ENCODE assay signal across 7 cellular contexts in genomic region chr2:169823996-169824372, GRCh38. TPM values are rescaled to one million over a fixed set of nuclear protein-coding genes. Genes with fewer than 3 reads are reported as not detected.
DNase-seq lines count a peak whose midpoint lies in the region; TF ChIP-seq lines count a peak whose summit lies in the region.

No MANE protein-coding gene starts in this region.

- peak overlapping the region in 6 of 8 donors; percentile 51 to 88 (median 82) for H3K27ac ChIP-seq in spleen

- H3K27me3 Mint-ChIP-seq in T-helper 2 cell treated with Interferon-gamma antibody and Interleukin-4, amounts not matched to agents 5 μg/mL and 100 μg/mL, for 36 hours (ENCODE audit: low read depth): no peaks in the 10 kb centered on the region
- H3K27me3 Mint-ChIP-seq in glutamatergic neuron (ENCODE audit: unreplicated experiment): peaks cover 9% of the 10 kb centered on the region

- peaks cover 30 to 68% (median 46%) of the 10 kb centered on the region in 6 donors for H3K4me1 ChIP-seq in spleen

- peaks cover 39% of the 10 kb centered on the region for H3K36me3 Mint-ChIP-seq in T-helper 2 cell treated with Interferon-gamma antibody and Interleukin-4, amounts not matched to agents 5 μg/mL and 100 μg/mL, for 36 hours (ENCODE audit: low read depth)
- no peaks in the 10 kb centered on the region for H3K36me3 Mint-ChIP-seq in glutamatergic neuron (ENCODE audit: unreplicated experiment)

- no peaks in the 10 kb centered on the region for H3K9me3 Mint-ChIP-seq in T-helper 2 cell treated with Interferon-gamma antibody and Interleukin-4, amounts not matched to agents 5 μg/mL and 100 μg/mL, for 36 hours
- peaks cover 11% of the 10 kb centered on the region for H3K9me3 Mint-ChIP-seq in glutamatergic neuron (ENCODE audit: unreplicated experiment)

- peak overlapping the region; percentile 83 for H3K27ac Mint-ChIP-seq in T-helper 2 cell treated with Interferon-gamma antibody and Interleukin-4, amounts not matched to agents 5 μg/mL and 100 μg/mL, for 36 hours
- peak overlapping the region; percentile 19 for H3K27ac Mint-ChIP-seq in glutamatergic neuron (ENCODE audit: unreplicated experiment)

- intact Hi-C loops in spleen (cut with DNase I; ENCODE audit: low total_unique reads): loop anchor here (10.0 kb wide), 1 partner anchor 91 kb away; no protein-coding TSS in a partner anchor

- WGBS in spleen, 5 donors: 30 to 40% (median 37%) methylated on average over 4 of the region's 4 CpGs

- no peak for DNase-seq in HFF-Myc (ENCODE audit: extremely low read depth, low read depth)
- DNase-seq in T-helper 2 cell treated with Interferon-gamma antibody and Interleukin-4, amounts not matched to agents 5 μg/mL and 100 μg/mL, for 36 hours (ENCODE audit: low spot score): no peak
- no peak for DNase-seq in glutamatergic neuron
- no peak for DNase-seq in spleen
- no peak for DNase-seq in epidermal melanocyte (ENCODE audit: insufficient read length, low spot score)
- no peak for DNase-seq in SHP77 (lab: John Stamatoyannopoulos, UW)
- no peak for DNase-seq in stimulated activated CD8-positive, alpha-beta memory T cell treated with anti-CD3 and anti-CD28 coated beads, Interleukin-4, amount 100 ng/mL, for 48 hours

- TF ChIP-seq CTCF in HFF-Myc (IDR thresholded peaks at IDR 0.05; ENCODE audit: low read depth, low read length, missing control alignments): no peak
- TF ChIP-seq CTCF in glutamatergic neuron (IDR thresholded peaks at IDR 0.05; ENCODE audit: partially characterized antibody, unreplicated experiment): no peak
- no peak for TF ChIP-seq CTCF in spleen (IDR thresholded peaks at IDR 0.05 in 8 of 11, conservative IDR thresholded peaks at IDR 0.05 in 3 of 11)

- H3K36me3 ChIP-seq in spleen: peaks cover 0 to 28% (median 2%) of the 10 kb centered on the region in 6 donors

- H3K4me1 Mint-ChIP-seq in T-helper 2 cell treated with Interferon-gamma antibody and Interleukin-4, amounts not matched to agents 5 μg/mL and 100 μg/mL, for 36 hours (ENCODE audit: low read depth): peaks cover 39% of the 10 kb centered on the region
- H3K4me1 Mint-ChIP-seq in glutamatergic neuron (ENCODE audit: low read depth, unreplicated experiment): peaks cover 13% of the 10 kb centered on the region

- H3K4me3 Mint-ChIP-seq in T-helper 2 cell treated with Interferon-gamma antibody and Interleukin-4, amounts not matched to agents 5 μg/mL and 100 μg/mL, for 36 hours: peak overlapping the region; percentile 96
- peak overlapping the region; percentile 91 for H3K4me3 Mint-ChIP-seq in glutamatergic neuron (ENCODE audit: unreplicated experiment)

- no peak for TF ChIP-seq POLR2A in spleen (IDR thresholded peaks at IDR 0.05)

- peak overlapping the region; percentile 76 for H3K4me3 ChIP-seq in HFF-Myc (replicated peaks; ENCODE audit: low read depth, low read length)
- H3K4me3 ChIP-seq in spleen: peak overlapping the region; percentile 57 to 85 (median 78)

- H3K27me3 ChIP-seq in spleen (replicated peaks in 1 of 7): no peaks in the 10 kb centered on the region

- H3K9me3 ChIP-seq in spleen: no peaks in the 10 kb centered on the region

RNA-seq across cellular contexts. Expression of gene METTL5, which starts 0.7 kb away (rescaled TPM):
- total RNA-seq in glutamatergic neuron (ENCODE audit: unreplicated experiment) (34.0 TPM), spleen (10 to 100 TPM; 24.4 to 38.5 (median 31.9) TPM)
- 10 to 100 TPM; 46.8 to 57.0 (median 49.4) TPM for polyA plus RNA-seq in spleen

RNA-seq across cellular contexts. Expression of gene UBR3, which starts 3.3 kb away (rescaled TPM):
- total RNA-seq in glutamatergic neuron (ENCODE audit: unreplicated experiment) (59.8 TPM), spleen (100 to 1,000 TPM in 1 of 7 donors, 10 to 100 TPM in 6; 40.3 to 119 (median 62.4) TPM)
- 10 to 100 TPM in 1 of 3 donors, 1 to 10 TPM in 2; 7.2 to 10.5 (median 7.9) TPM for polyA plus RNA-seq in spleen

RNA-seq across cellular contexts. Expression of gene SSB, which starts 25.3 kb away (rescaled TPM):
- total RNA-seq in glutamatergic neuron (ENCODE audit: unreplicated experiment): 79.0 TPM
- 100 to 1,000 TPM in 1 of 7 donors, 10 to 100 TPM in 6; 55.1 to 103 (median 73.2) TPM for total RNA-seq in spleen
- polyA plus RNA-seq in spleen: 10 to 100 TPM; 71.9 to 94.2 (median 80.6) TPM
